ENCODE assay signal across 8 cellular contexts in genomic region chr2:85728883-85729824, GRCh38. TPM values are rescaled to one million over a fixed set of nuclear protein-coding genes. Genes with fewer than 3 reads are reported as not detected.
DNase-seq lines count a peak whose midpoint lies in the region; ATAC-seq and TF ChIP-seq lines count a peak whose summit lies in the region.

No MANE protein-coding gene starts in this region.

- peak; percentile 88 for DNase-seq in AG08396 (ENCODE audit: low spot score)
- peak; percentile 77 for DNase-seq in HT1080 (ENCODE audit: low read depth)
- DNase-seq in OCI-M2 (lab: John Stamatoyannopoulos, UW; ENCODE audit: unreplicated experiment): peak; percentile 68
- DNase-seq in activated T-cell treated with anti-CD3 and anti-CD28 coated beads for 48 hours (ENCODE audit: low read depth): peak; percentile 71
- DNase-seq in esophagus squamous epithelium (lab: John Stamatoyannopoulos, UW): no peak
- DNase-seq in naive thymus-derived CD4-positive, alpha-beta T cell: peak; percentile 16 to 84 (median 58)
- peak; percentile 77 to 87 for DNase-seq in stimulated activated effector memory CD8-positive, alpha-beta T cell treated with anti-CD3 and anti-CD28 coated beads, Interleukin-12 subunit alpha, Interleukin-12 subunit beta, amount 100 ng/mL, for 72 hours (ENCODE audit: low spot score in 2 of 2)

- no peak for TF ChIP-seq POLR2A in esophagus squamous epithelium (IDR thresholded peaks at IDR 0.05)

- H3K4me3 Mint-ChIP-seq in naive thymus-derived CD4-positive, alpha-beta T cell: no peak overlapping the region
- H3K4me3 Mint-ChIP-seq in stimulated activated effector memory CD8-positive, alpha-beta T cell treated with anti-CD3 and anti-CD28 coated beads, Interleukin-12 subunit alpha, Interleukin-12 subunit beta, amount 100 ng/mL, for 72 hours: no peak overlapping the region

- H3K27ac ChIP-seq in esophagus squamous epithelium: peak overlapping the region in 3 of 4 donors; percentile 8 to 24 (median 10)
- H3K27ac ChIP-seq in naive thymus-derived CD4-positive, alpha-beta T cell (ENCODE audit: low read depth, low read length): no peak overlapping the region

- H3K4me1 ChIP-seq in esophagus squamous epithelium: peaks cover 6 to 35% (median 8%) of the 10 kb centered on the region in 3 donors
- H3K4me1 ChIP-seq in naive thymus-derived CD4-positive, alpha-beta T cell (ENCODE audit: control insufficient read depth in 2 of 2, insufficient read depth in 2 of 2, low read length in 2 of 2): peaks cover 0 to 8% of the 10 kb centered on the region in 2 donors

- peaks cover 0 to 6% (median 0%) of the 10 kb centered on the region in 4 donors for H3K27me3 ChIP-seq in esophagus squamous epithelium
- no peaks in the 10 kb centered on the region for H3K27me3 ChIP-seq in naive thymus-derived CD4-positive, alpha-beta T cell (ENCODE audit: control insufficient read depth in 2 of 2, insufficient read depth in 2 of 2, low read length in 2 of 2)

- peaks cover 0 to 9% (median 0%) of the 10 kb centered on the region in 7 donors for H3K4me1 Mint-ChIP-seq in naive thymus-derived CD4-positive, alpha-beta T cell
- H3K4me1 Mint-ChIP-seq in stimulated activated effector memory CD8-positive, alpha-beta T cell treated with anti-CD3 and anti-CD28 coated beads, Interleukin-12 subunit alpha, Interleukin-12 subunit beta, amount 100 ng/mL, for 72 hours: peaks cover 11% of the 10 kb centered on the region

- POLR2A ChIA-PET in naive thymus-derived CD4-positive, alpha-beta T cell (lab: Charles Lee): interaction anchor here (0.6 kb wide), 1 partner anchor 124 kb away, joined by 3 read pairs; no protein-coding TSS in a partner anchor

- CTCF ChIA-PET in naive thymus-derived CD4-positive, alpha-beta T cell (lab: Charles Lee): interaction anchor here (0.6 to 2.4 kb wide), 9 partner anchors 11 to 350 kb away, joined by 3 to 14 read pairs (median 5); no protein-coding TSS in a partner anchor

- no peaks in the 10 kb centered on the region for H3K9me3 ChIP-seq in esophagus squamous epithelium
- H3K9me3 ChIP-seq in naive thymus-derived CD4-positive, alpha-beta T cell (ENCODE audit: control insufficient read depth in 2 of 3, low read length in 3 of 3): no peaks in the 10 kb centered on the region

- peak overlapping the region in 1 of 9 donors; percentile 12 for H3K27ac Mint-ChIP-seq in naive thymus-derived CD4-positive, alpha-beta T cell
- peak overlapping the region; percentile 33 for H3K27ac Mint-ChIP-seq in stimulated activated effector memory CD8-positive, alpha-beta T cell treated with anti-CD3 and anti-CD28 coated beads, Interleukin-12 subunit alpha, Interleukin-12 subunit beta, amount 100 ng/mL, for 72 hours

- no peaks in the 10 kb centered on the region for H3K36me3 ChIP-seq in esophagus squamous epithelium
- no peaks in the 10 kb centered on the region for H3K36me3 ChIP-seq in naive thymus-derived CD4-positive, alpha-beta T cell (ENCODE audit: control insufficient read depth in 2 of 3, insufficient read depth in 3 of 3, low read length in 3 of 3)

- intact Hi-C loops in esophagus squamous epithelium (cut with DNase I): loop anchor here (5.0 kb wide), 1 partner anchor 83 kb away; no protein-coding TSS in a partner anchor
- intact Hi-C loops in naive thymus-derived CD4-positive, alpha-beta T cell (cut with micrococcal nuclease): loop anchor here (1.0 to 2.0 kb wide), 4 partner anchors 76 to 352 kb away; no protein-coding TSS in a partner anchor

- H3K27me3 Mint-ChIP-seq in naive thymus-derived CD4-positive, alpha-beta T cell: peaks cover 0 to 30% (median 8%) of the 10 kb centered on the region in 5 donors

- peak overlapping the region in 1 of 4 donors; percentile 19 for H3K4me3 ChIP-seq in esophagus squamous epithelium
- no peak overlapping the region for H3K4me3 ChIP-seq in naive thymus-derived CD4-positive, alpha-beta T cell (ENCODE audit: low read length)

- peak; percentile 72 for ATAC-seq in GM18867 (IDR thresholded peaks at IDR 0.05; ENCODE audit: unreplicated experiment)
- peak; percentile 88 for ATAC-seq in naive thymus-derived CD4-positive, alpha-beta T cell
- ATAC-seq in stimulated activated effector memory CD8-positive, alpha-beta T cell treated with anti-CD3 and anti-CD28 coated beads, Interleukin-12 subunit alpha, Interleukin-12 subunit beta, amount 100 ng/mL, for 72 hours: peak; percentile 91

- TF ChIP-seq CTCF in esophagus squamous epithelium (IDR thresholded peaks at IDR 0.05): peak; percentile 88 to 92 (median 90)

- 36 to 37% methylated on average over 22 to 23 of the region's 26 CpGs for WGBS in esophagus squamous epithelium, 2 donors

- H3K36me3 Mint-ChIP-seq in naive thymus-derived CD4-positive, alpha-beta T cell: no peaks in the 10 kb centered on the region
- no peaks in the 10 kb centered on the region for H3K36me3 Mint-ChIP-seq in stimulated activated effector memory CD8-positive, alpha-beta T cell treated with anti-CD3 and anti-CD28 coated beads, Interleukin-12 subunit alpha, Interleukin-12 subunit beta, amount 100 ng/mL, for 72 hours

- no peaks in the 10 kb centered on the region for H3K9me3 Mint-ChIP-seq in naive thymus-derived CD4-positive, alpha-beta T cell
- no peaks in the 10 kb centered on the region for H3K9me3 Mint-ChIP-seq in stimulated activated effector memory CD8-positive, alpha-beta T cell treated with anti-CD3 and anti-CD28 coated beads, Interleukin-12 subunit alpha, Interleukin-12 subunit beta, amount 100 ng/mL, for 72 hours

RNA-seq across cellular contexts. Expression of gene ATOH8, which starts 24.6 kb away (rescaled TPM):
- total RNA-seq in HT1080 (2014; rRNA removed; shearing (Covaris generic)): 2.1 and 3.8 TPM in 2 replicates
- 4.1 and 4.5 TPM in 2 replicates for polyA plus RNA-seq in HT1080 (2015; cell fraction: cytosol; rRNA removed)
- polyA plus RNA-seq in HT1080 (2015; cell fraction: nucleus; rRNA removed): 2.9 and 3.6 TPM in 2 replicates
- total RNA-seq in esophagus squamous epithelium: 10 to 100 TPM in 2 of 4 donors, 1 to 10 TPM in 2; 2.0 to 24.6 (median 7.6) TPM
- total RNA-seq in naive thymus-derived CD4-positive, alpha-beta T cell: under 1 TPM in 2 of 5 experiments, not detected in 3; 0.42 to 0.73 TPM
- not detected for polyA plus RNA-seq in naive thymus-derived CD4-positive, alpha-beta T cell

RNA-seq across cellular contexts. Expression of gene GNLY, which starts 35.0 kb away (rescaled TPM):
- total RNA-seq in HT1080 (2014; rRNA removed; shearing (Covaris generic)): not detected in 2 replicates
- polyA plus RNA-seq in HT1080 (2015; cell fraction: cytosol; rRNA removed): not detected in 2 replicates
- polyA plus RNA-seq in HT1080 (2015; cell fraction: nucleus; rRNA removed): not detected in 2 replicates
- total RNA-seq in esophagus squamous epithelium: 1 to 10 TPM in 3 of 4 donors, under 1 TPM in 1; 0.76 to 6.1 (median 2.1) TPM
- 100 to 1,000 TPM in 2 of 5 experiments, 10 to 100 TPM in 1, 1 to 10 TPM in 2; 5.9 to 780 (median 84.7) TPM for total RNA-seq in naive thymus-derived CD4-positive, alpha-beta T cell
- 10 to 100 TPM; 11.1 to 13.5 TPM for polyA plus RNA-seq in naive thymus-derived CD4-positive, alpha-beta T cell
